ENCODE assay signal across 8 cellular contexts in the genomic region with DNA sequence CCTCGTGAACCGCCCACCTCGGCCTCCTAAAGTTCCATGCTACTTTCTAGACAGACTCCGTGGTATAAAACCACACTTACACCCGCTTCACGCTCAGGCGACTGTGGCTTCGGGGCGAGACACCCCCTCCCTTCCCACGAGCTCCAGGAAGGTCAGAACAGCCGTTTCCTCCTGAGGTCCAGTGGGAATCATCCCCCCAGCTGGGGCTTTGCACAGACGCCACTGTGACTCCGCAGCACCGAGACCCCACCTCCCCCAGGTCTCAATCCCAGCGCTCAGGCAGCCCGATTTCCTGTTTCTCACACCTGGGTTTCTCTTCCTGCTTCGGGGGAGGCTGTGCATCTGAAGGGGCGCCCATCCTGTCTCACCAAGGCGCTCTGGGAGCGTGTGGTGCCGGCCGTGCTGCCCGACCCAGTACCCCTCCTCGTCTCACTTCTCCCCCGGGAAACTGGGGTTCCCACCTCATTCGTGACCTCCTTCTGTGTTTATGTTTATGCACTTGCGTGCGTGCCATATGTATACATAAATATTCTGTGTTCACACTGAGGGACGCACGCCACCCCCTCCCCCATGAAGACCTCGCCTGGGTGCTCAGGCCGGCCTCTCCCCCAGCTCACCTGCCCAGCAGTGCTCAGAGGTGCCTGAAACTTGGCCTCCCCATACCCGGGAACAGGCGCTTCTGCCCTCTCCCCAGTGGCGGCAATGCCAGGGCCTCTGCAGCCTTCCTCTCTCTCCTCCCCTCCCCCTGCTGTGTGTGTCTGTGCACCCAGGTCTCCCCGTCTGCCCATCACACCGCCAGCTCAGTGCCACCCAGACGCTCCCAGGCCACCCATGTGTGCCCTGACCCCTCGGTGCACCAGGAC. TPM values are rescaled to one million over a fixed set of nuclear protein-coding genes. Genes with fewer than 3 reads are reported as not detected.
DNase-seq lines count a peak whose midpoint lies in the region; ATAC-seq and TF ChIP-seq lines count a peak whose summit lies in the region.

No MANE protein-coding gene starts in this region.

- H3K4me2 ChIP-seq in OCI-LY1 (ENCODE audit: low read length) (peak overlapping the region; percentile 66), osteoblast (ENCODE audit: insufficient read depth, low read length) (no peak overlapping the region)

- peaks cover 22% of the 10 kb centered on the region for H3K4me1 Mint-ChIP-seq in activated naive CD4-positive, alpha-beta T cell treated with anti-CD3 and anti-CD28 coated beads for 36 hours (ENCODE audit: low read depth)

- H3K27me3 ChIP-seq in GM06990 (replicated peaks; ENCODE audit: control insufficient read depth, insufficient read depth, low read length) (no peaks in the 10 kb centered on the region), OCI-LY1 (ENCODE audit: insufficient read depth, low read length) (no peaks in the 10 kb centered on the region), osteoblast (ENCODE audit: insufficient read depth, low read length) (no peaks in the 10 kb centered on the region)

- H3K4me3 ChIP-seq in GM06990 (replicated peaks; ENCODE audit: low read depth, low read length) (peak overlapping the region; percentile 38), OCI-LY1 (ENCODE audit: low read depth, low read length, poor library complexity, severe bottlenecking) (peak overlapping the region; percentile 49), osteoblast (ENCODE audit: insufficient read depth, low read length) (no peak overlapping the region)

- no peaks in the 10 kb centered on the region for H3K79me2 ChIP-seq in OCI-LY1 (ENCODE audit: insufficient read depth, low read length)
- peaks cover 43% of the 10 kb centered on the region for H3K79me2 ChIP-seq in osteoblast (ENCODE audit: insufficient read depth, low read length)

- H2AFZ ChIP-seq in OCI-LY1 (ENCODE audit: low read length) (no peak overlapping the region), osteoblast (ENCODE audit: low read length) (no peak overlapping the region)

- H3K9ac ChIP-seq in OCI-LY1 (ENCODE audit: low read length): peak overlapping the region; percentile 53; the same call in 1 of the 2 replicates

- intact Hi-C loops in activated naive CD4-positive, alpha-beta T cell treated with anti-CD3 and anti-CD28 coated beads for 36 hours (cut with micrococcal nuclease): no loop called here

- peak overlapping the region; percentile 82 for H3K4me3 Mint-ChIP-seq in activated naive CD4-positive, alpha-beta T cell treated with anti-CD3 and anti-CD28 coated beads for 36 hours

- no peaks in the 10 kb centered on the region for H3F3A ChIP-seq in OCI-LY1 (ENCODE audit: insufficient read depth, low read length)

- no peaks in the 10 kb centered on the region for H3K36me3 ChIP-seq in GM06990 (ENCODE audit: control insufficient read depth, insufficient read depth, low read length)
- no peaks in the 10 kb centered on the region for H3K36me3 ChIP-seq in OCI-LY1 (ENCODE audit: insufficient read depth, low read length)
- peaks cover 6% of the 10 kb centered on the region for H3K36me3 ChIP-seq in osteoblast (ENCODE audit: insufficient read depth, low read length)

- H3K9me3 Mint-ChIP-seq in activated naive CD4-positive, alpha-beta T cell treated with anti-CD3 and anti-CD28 coated beads for 36 hours: no peaks in the 10 kb centered on the region

- H3K4me1 ChIP-seq in OCI-LY1 (ENCODE audit: insufficient read depth, low read length, severe bottlenecking) (peaks cover 35% of the 10 kb centered on the region), osteoblast (ENCODE audit: insufficient read depth, low read length) (no peaks in the 10 kb centered on the region)

- H3K9me2 ChIP-seq in OCI-LY1 (ENCODE audit: low read depth, low read length): no peaks in the 10 kb centered on the region

- CTCF ChIA-PET in activated naive CD4-positive, alpha-beta T cell treated with anti-CD3 and anti-CD28 coated beads for 36 hours (lab: Charles Lee): interaction anchor here (0.6 to 1.3 kb wide), 3 partner anchors 12 to 217 kb away, joined by 3 to 9 read pairs (median 3); no protein-coding TSS in a partner anchor

- H3K27ac Mint-ChIP-seq in activated naive CD4-positive, alpha-beta T cell treated with anti-CD3 and anti-CD28 coated beads for 36 hours: peak overlapping the region; percentile 92

- H3K9me3 ChIP-seq in OCI-LY1 (ENCODE audit: low read length): no peaks in the 10 kb centered on the region
- no peaks in the 10 kb centered on the region for H3K9me3 ChIP-seq in osteoblast (ENCODE audit: low read depth, low read length)

- no peaks in the 10 kb centered on the region for H3K27me3 Mint-ChIP-seq in activated naive CD4-positive, alpha-beta T cell treated with anti-CD3 and anti-CD28 coated beads for 36 hours (ENCODE audit: low read depth)

- DNase-seq in GM06990 (ENCODE audit: extremely low read depth, insufficient read length) (peak; percentile 88), osteoblast (ENCODE audit: insufficient read length, low spot score, missing footprints) (peak; percentile 71), DMS114 treated with DMSO at 0.1 percent for 48 hours (lab: John Stamatoyannopoulos, UW; ENCODE audit: unreplicated experiment) (no peak), kidney glomerular epithelial cell (lab: John Stamatoyannopoulos, UW) (no peak), AML-193 (lab: John Stamatoyannopoulos, UW) (no peak)
- DNase-seq in activated naive CD4-positive, alpha-beta T cell treated with anti-CD3 and anti-CD28 coated beads for 36 hours: peak; percentile 62

- no peak for TF ChIP-seq CTCF in GM06990 (IDR thresholded peaks at IDR 0.05; ENCODE audit: insufficient read depth, low read length, poor library complexity, severe bottlenecking)
- TF ChIP-seq CTCF in OCI-LY1 (IDR thresholded peaks at IDR 0.05; ENCODE audit: low read length): no peak
- no peak for TF ChIP-seq CTCF in osteoblast (IDR thresholded peaks at IDR 0.05; ENCODE audit: extremely low read depth, low read depth, low read length)

- H3K27ac ChIP-seq in OCI-LY1 (ENCODE audit: low read depth, low read length, poor library complexity, severe bottlenecking) (peak overlapping the region; percentile 91), osteoblast (ENCODE audit: low read depth, low read length) (no peak overlapping the region)

- peak; percentile 63 for ATAC-seq in GM21619 (IDR thresholded peaks at IDR 0.05; ENCODE audit: unreplicated experiment)

- H3K36me3 Mint-ChIP-seq in activated naive CD4-positive, alpha-beta T cell treated with anti-CD3 and anti-CD28 coated beads for 36 hours (ENCODE audit: low read depth): peaks cover 2% of the 10 kb centered on the region

- no peaks in the 10 kb centered on the region for H4K20me1 ChIP-seq in OCI-LY1 (ENCODE audit: insufficient read depth, low read length)
- H4K20me1 ChIP-seq in osteoblast (ENCODE audit: insufficient read depth, low read length): peaks cover 30% of the 10 kb centered on the region

RNA-seq across cellular contexts. Expression of a gene that starts 14.6 kb away (rescaled TPM):
- 10 to 100 TPM; 21.9 to 25.6 TPM for total RNA-seq in activated naive CD4-positive, alpha-beta T cell treated with anti-CD3 and anti-CD28 coated beads for 36 hours
- total RNA-seq in osteoblast: 33.0 and 38.4 TPM in 2 replicates

RNA-seq across cellular contexts. Expression of a gene that starts 19.1 kb away (rescaled TPM):
- 10 to 100 TPM; 33.7 to 34.4 TPM for total RNA-seq in activated naive CD4-positive, alpha-beta T cell treated with anti-CD3 and anti-CD28 coated beads for 36 hours
- total RNA-seq in osteoblast: 5.3 and 5.8 TPM in 2 replicates

RNA-seq across cellular contexts. Expression of a gene that starts 46.0 kb away (rescaled TPM):
- under 1 TPM; 0.64 to 0.99 TPM for total RNA-seq in activated naive CD4-positive, alpha-beta T cell treated with anti-CD3 and anti-CD28 coated beads for 36 hours
- 0.59 and 1.1 TPM in 2 replicates for total RNA-seq in osteoblast

RNA-seq across cellular contexts. Expression of a gene that starts 46.2 kb away (rescaled TPM):
- total RNA-seq in activated naive CD4-positive, alpha-beta T cell treated with anti-CD3 and anti-CD28 coated beads for 36 hours: 10 to 100 TPM; 58.0 to 60.3 TPM
- total RNA-seq in osteoblast: 19.4 and 22.1 TPM in 2 replicates

Comparison
In these comparisons a context has a peak if more than half of its experiments do, and no peak if none do; other contexts are left out.
1. DNase-seq: peak in GM06990 (single experiment), activated naive CD4-positive, alpha-beta T cell treated with anti-CD3 and anti-CD28 coated beads for 36 hours (single experiment) and osteoblast (single experiment); none in DMS114 treated with DMSO at 0.1 percent for 48 hours (single experiment), kidney glomerular epithelial cell (single experiment) and AML-193 (0 of 2).